1 cellular context compared by ENCODE assay signal in the genomic region with DNA sequence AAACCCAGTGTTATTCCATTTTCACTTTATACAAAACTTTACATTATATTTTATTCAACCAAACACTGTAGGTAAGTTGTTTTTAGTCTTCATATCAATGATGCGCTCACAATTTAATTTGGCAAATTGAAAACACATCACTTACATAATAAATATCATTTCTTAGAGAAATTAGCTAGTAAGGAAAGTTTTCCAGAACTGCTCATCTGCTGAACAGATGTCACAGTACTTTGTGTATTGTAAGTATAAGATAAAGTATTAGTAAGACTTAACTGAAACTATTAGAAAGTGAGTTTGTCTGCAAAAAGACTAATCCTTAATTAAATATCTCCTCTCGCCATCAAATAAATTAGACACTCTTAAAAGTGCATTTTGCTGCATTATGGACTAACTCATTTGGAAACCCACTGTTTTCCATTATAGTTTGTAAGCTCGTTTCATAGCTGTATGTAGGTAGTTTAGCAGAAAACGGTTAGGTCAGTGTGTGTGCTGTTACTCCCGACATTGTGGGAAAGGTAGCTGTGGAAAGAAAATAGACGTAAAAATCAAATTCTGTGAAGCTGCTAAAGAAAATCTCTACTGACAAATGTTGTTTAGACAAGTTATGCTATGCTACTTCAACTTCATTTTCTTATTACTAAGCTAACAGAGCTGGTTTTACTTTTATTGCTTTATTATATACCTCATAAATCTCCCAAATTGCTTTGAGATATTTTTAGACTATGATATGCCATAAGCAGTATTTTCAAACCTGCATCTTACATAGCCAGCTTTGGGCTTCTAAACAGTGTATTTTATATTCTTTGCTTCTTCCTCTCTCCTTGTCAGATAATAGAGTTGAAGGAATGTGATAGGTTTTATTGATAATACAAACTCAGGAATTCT.
TF ChIP-seq lines count a peak whose summit lies in the region.

No MANE protein-coding gene starts in this region.

TF ChIP-seq in HEK293, 187 proteins besides CTCF, POLR2A, EP300 and RAD21 (continued from another document):
- TF ChIP-seq, protein P1, sequence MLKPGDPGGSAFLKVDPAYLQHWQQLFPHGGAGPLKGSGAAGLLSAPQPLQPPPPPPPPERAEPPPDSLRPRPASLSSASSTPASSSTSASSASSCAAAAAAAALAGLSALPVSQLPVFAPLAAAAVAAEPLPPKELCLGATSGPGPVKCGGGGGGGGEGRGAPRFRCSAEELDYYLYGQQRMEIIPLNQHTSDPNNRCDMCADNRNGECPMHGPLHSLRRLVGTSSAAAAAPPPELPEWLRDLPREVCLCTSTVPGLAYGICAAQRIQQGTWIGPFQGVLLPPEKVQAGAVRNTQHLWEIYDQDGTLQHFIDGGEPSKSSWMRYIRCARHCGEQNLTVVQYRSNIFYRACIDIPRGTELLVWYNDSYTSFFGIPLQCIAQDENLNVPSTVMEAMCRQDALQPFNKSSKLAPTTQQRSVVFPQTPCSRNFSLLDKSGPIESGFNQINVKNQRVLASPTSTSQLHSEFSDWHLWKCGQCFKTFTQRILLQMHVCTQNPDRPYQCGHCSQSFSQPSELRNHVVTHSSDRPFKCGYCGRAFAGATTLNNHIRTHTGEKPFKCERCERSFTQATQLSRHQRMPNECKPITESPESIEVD (tag by site-specific recombination; IDR thresholded peaks at IDR 0.05), result peak; percentile 87
